ENCODE assay signal across 8 cellular contexts in genomic region chr10:24724381-24725228, GRCh38. TPM values are rescaled to one million over a fixed set of nuclear protein-coding genes. Genes with fewer than 3 reads are reported as not detected.
A peak's percentile ranks its signal among the peaks of the same experiment; 100 is the strongest.
DNase-seq lines count a peak whose midpoint lies in the region; ATAC-seq and TF ChIP-seq lines count a peak whose summit lies in the region.

No MANE protein-coding gene starts in this region.

- H3K27ac ChIP-seq in BLaER1: peak overlapping the region; percentile 91
- H3K27ac ChIP-seq in colonic mucosa: peak overlapping the region; percentile 97
- H3K27ac ChIP-seq in layer of hippocampus (ENCODE audit: low read depth, low read length): peak overlapping the region; percentile 97

- H3K4me3 ChIP-seq in BLaER1 (peak overlapping the region; percentile 89), colonic mucosa (peak overlapping the region; percentile 61)

- H3K9ac ChIP-seq in BLaER1 (peak overlapping the region; percentile 87), colonic mucosa (ENCODE audit: low read depth in 2 of 2, low read length in 2 of 2) (peak overlapping the region; percentile 90 to 93)

- peak; percentile 82 for ATAC-seq in GM19324 (IDR thresholded peaks at IDR 0.05; ENCODE audit: low FRiP score, unreplicated experiment)
- peak; percentile 83 for ATAC-seq in HG03460 (IDR thresholded peaks at IDR 0.05; ENCODE audit: unreplicated experiment)

- peaks cover 28% of the 10 kb centered on the region for H4K20me1 ChIP-seq in BLaER1

- no peak for TF ChIP-seq CTCF in colonic mucosa (IDR thresholded peaks at IDR 0.05)

- H3K36me3 ChIP-seq in BLaER1 (peaks cover 5% of the 10 kb centered on the region), colonic mucosa (no peaks in the 10 kb centered on the region)

- H3K9me3 ChIP-seq in BLaER1 (no peaks in the 10 kb centered on the region), colonic mucosa (no peaks in the 10 kb centered on the region)

- peak overlapping the region; percentile 89 for H3K4me2 ChIP-seq in BLaER1

- H3K27me3 ChIP-seq in BLaER1 (no peaks in the 10 kb centered on the region), colonic mucosa (no peaks in the 10 kb centered on the region), layer of hippocampus (ENCODE audit: control insufficient read depth, insufficient read depth, low read length) (no peaks in the 10 kb centered on the region)

- H3K4me1 ChIP-seq in BLaER1: peaks cover 63% of the 10 kb centered on the region
- H3K4me1 ChIP-seq in colonic mucosa: peaks cover 2% of the 10 kb centered on the region

- intact Hi-C loops in colonic mucosa (cut with DNase I): loop anchor here (5.0 to 10.0 kb wide), 2 partner anchors 87 to 230 kb away; partner anchors contain the start of gene PRTFDC1

- peak; percentile 27 for DNase-seq in NCI-H524 treated with DMSO at 0.1 percent for 48 hours (lab: John Stamatoyannopoulos, UW)
- DNase-seq in activated CD4-positive, alpha-beta T cell treated with anti-CD3 and anti-CD28 coated beads for 48 hours: peak; percentile 96
- DNase-seq in colonic mucosa: peak; percentile 99
- DNase-seq in stimulated activated CD4-positive, alpha-beta T cell treated with anti-CD3 and anti-CD28 coated beads, Interleukin-1b, Interleukin-23, amount 100 ng/mL, for 24 hours (ENCODE audit: low read depth in 4 of 4, low spot score in 1 of 4): peak; percentile 89 to 93 (median 91)

RNA-seq across cellular contexts. Expression of gene ARHGAP21, which starts 0.9 kb away (rescaled TPM):
- total RNA-seq in colonic mucosa: 100 to 1,000 TPM in 1 of 2 donors, 10 to 100 TPM in 1; 84.9 to 107 TPM

Comparison
In these comparisons a context has a peak if more than half of its experiments do, and no peak if none do; other contexts are left out.
1. Peak in every context shown above with its lines: DNase-seq, ATAC-seq, H3K4me3 ChIP-seq and H3K27ac ChIP-seq.
2. DNase-seq: peak in every context shown above with its lines; median percentile 99 in colonic mucosa; 96 in activated CD4-positive, alpha-beta T cell treated with anti-CD3 and anti-CD28 coated beads for 48 hours; 91 in stimulated activated CD4-positive, alpha-beta T cell treated with anti-CD3 and anti-CD28 coated beads, Interleukin-1b, Interleukin-23, amount 100 ng/mL, for 24 hours; 27 in NCI-H524 treated with DMSO at 0.1 percent for 48 hours.